In genomic region chr2:55885129-55885943, GRCh38 we compare ENCODE assay signal across 9 cellular contexts. TPM values are rescaled to one million over a fixed set of nuclear protein-coding genes. Genes with fewer than 3 reads are reported as not detected.
DNase-seq lines count a peak whose midpoint lies in the region; ATAC-seq and TF ChIP-seq lines count a peak whose summit lies in the region.
"Had no signal": no experiment of that assay in that cellular context is flagged by ENCODE, and none has a peak within 500 bp of the region (broad histone marks: within the 10 kb centered on the region; RNA-seq: fewer than 3 reads in every experiment).

No MANE protein-coding gene starts in this region.

- ATAC-seq in body of pancreas (peak; percentile 94), GM18519 (IDR thresholded peaks at IDR 0.05; ENCODE audit: low FRiP score, unreplicated experiment) (no peak)

- no peaks in the 10 kb centered on the region for H4K20me1 ChIP-seq in Karpas-422 (ENCODE audit: insufficient read depth, low read depth, low read length)

- H3K4me2 ChIP-seq in Karpas-422 (ENCODE audit: low read depth, low read length, poor library complexity, severe bottlenecking): no peak overlapping the region

- no peaks in the 10 kb centered on the region for H3K36me3 ChIP-seq in body of pancreas (replicated peaks in 1 of 2; ENCODE audit: insufficient read depth in 1 of 2, low read depth in 2 of 2)
- H3K36me3 ChIP-seq in transverse colon: no peaks in the 10 kb centered on the region
- H3K36me3 ChIP-seq in Karpas-422 (ENCODE audit: insufficient read depth, low read length): no peaks in the 10 kb centered on the region

- no peak overlapping the region for H3K9ac ChIP-seq in Karpas-422 (ENCODE audit: low read length)

- H3K4me1 ChIP-seq in body of pancreas: peaks cover 30% of the 10 kb centered on the region
- no peaks in the 10 kb centered on the region for H3K4me1 ChIP-seq in transverse colon
- 0 out of 2 replicates have a peak, but pooled peaks cover 4% of the 10 kb centered on the region for H3K4me1 ChIP-seq in Karpas-422 (ENCODE audit: low read length)

- H3K4me3 ChIP-seq in body of pancreas: no peak overlapping the region
- H3K4me3 ChIP-seq in transverse colon: no peak overlapping the region
- no peak overlapping the region for H3K4me3 ChIP-seq in Karpas-422 (ENCODE audit: low read length)

- WGBS in body of pancreas, 2 donors: 70% methylated on average over 11 of the region's 11 CpGs
- 71 to 73% methylated on average over 11 of the region's 11 CpGs for WGBS in transverse colon (ENCODE audit: low coverage in 1 of 2), 2 donors

- TF ChIP-seq POLR2A in body of pancreas (IDR thresholded peaks at IDR 0.05) (no peak), transverse colon (IDR thresholded peaks at IDR 0.05) (no peak)

- DNase-seq in LoVo (ENCODE audit: low spot score) (peak; percentile 5), body of pancreas (peak in 1 of 4 donors; percentile 43), kidney tubule cell (ENCODE audit: low spot score) (peak; percentile 63), transverse colon (no peak), nucleus accumbens (lab: John Stamatoyannopoulos, UW) (no peak), Karpas-422 (no peak)
- no peak for DNase-seq in activated CD8-positive, alpha-beta memory T cell treated with anti-CD3 and anti-CD28 coated beads, Interleukin-2, amount 50 U/mL, for 4 hours
- DNase-seq: activated CD4-positive, alpha-beta T cell treated with anti-CD3 and anti-CD28 coated beads for 48 hours had no signal

- no peaks in the 10 kb centered on the region for H3K9me3 ChIP-seq in body of pancreas
- H3K9me3 ChIP-seq in transverse colon: no peaks in the 10 kb centered on the region
- no peaks in the 10 kb centered on the region for H3K9me3 ChIP-seq in Karpas-422 (ENCODE audit: low read length)

- in situ Hi-C loops in transverse colon (cut with MboI; ENCODE audit: low pct_ligation_motif_present in 1 of 4, low pct_unique_long_range_greater_than_20kb in 1 of 4, low sequenced_read_pairs in 3 of 4): no loop called here

- H3K79me2 ChIP-seq in Karpas-422 (ENCODE audit: low read length): no peaks in the 10 kb centered on the region

- TF ChIP-seq EP300 in transverse colon (IDR thresholded peaks at IDR 0.05; ENCODE audit: low read depth): no peak

- H2AFZ ChIP-seq in Karpas-422 (ENCODE audit: low read length): no peak overlapping the region

- TF ChIP-seq CTCF in body of pancreas (IDR thresholded peaks at IDR 0.05) (no peak), transverse colon (IDR thresholded peaks at IDR 0.05) (no peak)

- H3K9me2 ChIP-seq in Karpas-422 (replicated peaks; ENCODE audit: insufficient read depth, low read length): no peaks in the 10 kb centered on the region

- peak overlapping the region in 3 of 4 donors; percentile 27 to 53 (median 42) for H3K27ac ChIP-seq in body of pancreas
- peak overlapping the region; percentile 22 to 64 (median 49) for H3K27ac ChIP-seq in transverse colon
- no peak overlapping the region for H3K27ac ChIP-seq in Karpas-422 (ENCODE audit: low read length)

- H3K27me3 ChIP-seq in body of pancreas: no peaks in the 10 kb centered on the region
- H3K27me3 ChIP-seq in transverse colon: no peaks in the 10 kb centered on the region
- H3K27me3 ChIP-seq in Karpas-422 (ENCODE audit: low read length): no peaks in the 10 kb centered on the region

- intact Hi-C loops in body of pancreas (cut with DNase I) (no loop called here), transverse colon (cut with DNase I; ENCODE audit: low total_unique reads) (no loop called here)

RNA-seq across cellular contexts. Expression of gene EFEMP1, which starts 38.2 kb away (rescaled TPM):
- total RNA-seq in body of pancreas (100 to 1,000 TPM in 1 of 2 donors, 10 to 100 TPM in 1; 25.1 to 129 TPM), transverse colon (10 to 100 TPM; 12.0 to 34.8 (median 26.5) TPM)
- 3.2 TPM in 1 of 2 replicates, not detected in the other for total RNA-seq in Karpas-422 (2014; rRNA removed; shearing (Covaris generic); ENCODE audit: low replicate concordance)

Comparison
In these comparisons a context has a peak if more than half of its experiments do, and no peak if none do; other contexts are left out.
1. DNase-seq: peak in LoVo (single experiment) and kidney tubule cell (single experiment); none in transverse colon (single experiment), nucleus accumbens (0 of 56), activated CD8-positive, alpha-beta memory T cell treated with anti-CD3 and anti-CD28 coated beads, Interleukin-2, amount 50 U/mL, for 4 hours (single experiment) and Karpas-422 (single experiment).